Comparison of ENCODE assay signal across 16 cellular contexts in genomic region chr7:8155836-8156235, GRCh38.
A peak's percentile ranks its signal among the peaks of the same experiment; 100 is the strongest.
DNase-seq lines count a peak whose midpoint lies in the region; ATAC-seq and TF ChIP-seq lines count a peak whose summit lies in the region.
"Had no signal": no experiment of that assay in that cellular context is flagged by ENCODE, and none has a peak within 500 bp of the region (broad histone marks: within the 10 kb centered on the region; RNA-seq: fewer than 3 reads in every experiment).

No MANE protein-coding gene starts in this region.

- peak overlapping the region in 3 of 5 experiments; percentile 42 to 68 (median 52) for H3K27ac Mint-ChIP-seq in brain
- H3K27ac Mint-ChIP-seq: HFFc6 had no signal

- TF ChIP-seq POLR2A in erythroblast (IDR thresholded peaks at IDR 0.05; ENCODE audit: low read length): no peak
- no peak for TF ChIP-seq POLR2A in GM18505 (IDR thresholded peaks at IDR 0.05; ENCODE audit: borderline replicate concordance, extremely low read depth, insufficient read depth, insufficient read length)

- H3K27me3 Mint-ChIP-seq in brain: peaks cover 4% of the 10 kb centered on the region

- ATAC-seq in GM18909 (IDR thresholded peaks at IDR 0.05; ENCODE audit: poor library complexity, unreplicated experiment) (no peak), GM19397 (IDR thresholded peaks at IDR 0.05; ENCODE audit: unreplicated experiment) (no peak), GM18505 (IDR thresholded peaks at IDR 0.05; ENCODE audit: unreplicated experiment) (no peak)

- H3K9me3 Mint-ChIP-seq in brain: peaks cover 0 to 2% (median 0%) of the 10 kb centered on the region in 5 experiments

- H3K4me1 Mint-ChIP-seq in brain: peaks cover 49% of the 10 kb centered on the region

- no peak for TF ChIP-seq CTCF in brain (conservative IDR thresholded peaks at IDR 0.05)

- peak; percentile 71 for DNase-seq in DMS153 (lab: John Stamatoyannopoulos, UW)
- peak; percentile 71 for DNase-seq in NCI-H1092 (lab: John Stamatoyannopoulos, UW)
- peak; percentile 6 for DNase-seq in NCI-H2196 treated with DMSO at 0.1 percent for 48 hours (lab: John Stamatoyannopoulos, UW; ENCODE audit: unreplicated experiment)
- DNase-seq in erythroblast (lab: John Stamatoyannopoulos, UW): no peak
- DNase-seq: DMS53, GOT3, HFFc6, KG1, NCI-H2081 treated with DMSO at 0.1 percent for 48 hours, NCI-H446, NCI-H82, T-helper 9 cell had no signal

- no peak overlapping the region for H3K4me3 Mint-ChIP-seq in brain
- H3K4me3 Mint-ChIP-seq: HFFc6 had no signal

- peaks cover 4% of the 10 kb centered on the region for H3K36me3 Mint-ChIP-seq in brain

Comparison
In these comparisons a context has a peak if more than half of its experiments do, and no peak if none do; other contexts are left out.
1. DNase-seq: peak in DMS153 (single experiment), NCI-H1092 (single experiment) and NCI-H2196 treated with DMSO at 0.1 percent for 48 hours (single experiment); none in erythroblast (0 of 2).